16 cellular contexts compared by ENCODE assay signal in genomic region chr7:123715793-123716192, GRCh38. TPM values are rescaled to one million over a fixed set of nuclear protein-coding genes. Genes with fewer than 3 reads are reported as not detected.
DNase-seq lines count a peak whose midpoint lies in the region; ATAC-seq and TF ChIP-seq lines count a peak whose summit lies in the region.
"Had no signal": no experiment of that assay in that cellular context is flagged by ENCODE, and none has a peak within 500 bp of the region (broad histone marks: within the 10 kb centered on the region; RNA-seq: fewer than 3 reads in every experiment).

No MANE protein-coding gene starts in this region.

- no peaks in the 10 kb centered on the region for H3K36me3 Mint-ChIP-seq in activated CD4-positive, alpha-beta T cell treated with anti-CD3 and anti-CD28 coated beads for 36 hours (ENCODE audit: low read depth)

- H3K9ac ChIP-seq in mucosa of rectum (ENCODE audit: low read depth in 1 of 2, low read length in 2 of 2), result no peak overlapping the region
- H3K9ac ChIP-seq: BLaER1 had no signal

- H3K4me1 ChIP-seq in mucosa of rectum (ENCODE audit: control insufficient read depth in 2 of 2, insufficient read depth in 2 of 2, low read length in 2 of 2) (peaks cover 12 to 16% of the 10 kb centered on the region in 2 donors), PC-9 (replicated peaks; ENCODE audit: insufficient read depth) (peaks cover 26% of the 10 kb centered on the region)

- no peaks in the 10 kb centered on the region for H3K9me3 Mint-ChIP-seq in activated CD4-positive, alpha-beta T cell treated with anti-CD3 and anti-CD28 coated beads for 36 hours (ENCODE audit: low read depth)
- H3K9me3 Mint-ChIP-seq: CD4-positive, CD25-positive, alpha-beta regulatory T cell had no signal

- H3K27ac Mint-ChIP-seq in activated CD4-positive, alpha-beta T cell treated with anti-CD3 and anti-CD28 coated beads for 36 hours, result peak overlapping the region; percentile 27

- peaks cover 19% of the 10 kb centered on the region for H4K20me1 ChIP-seq in PC-9 (ENCODE audit: insufficient read depth)

- H3K4me3 Mint-ChIP-seq in activated CD4-positive, alpha-beta T cell treated with anti-CD3 and anti-CD28 coated beads for 36 hours, result no peak overlapping the region
- H3K4me3 Mint-ChIP-seq: CD4-positive, CD25-positive, alpha-beta regulatory T cell had no signal

- H3K36me3 ChIP-seq in mucosa of rectum (ENCODE audit: control insufficient read depth in 2 of 2, insufficient read depth in 2 of 2, low read length in 2 of 2) (no peaks in the 10 kb centered on the region), PC-9 (ENCODE audit: low read depth) (peaks cover 8% of the 10 kb centered on the region; the same call in 1 of the 2 replicates)

- no peak for ATAC-seq in activated CD4-positive, alpha-beta T cell treated with anti-CD3 and anti-CD28 coated beads for 36 hours
- peak; percentile 55 for ATAC-seq in esophagus mucosa

- no peaks in the 10 kb centered on the region for H3K27me3 Mint-ChIP-seq in activated CD4-positive, alpha-beta T cell treated with anti-CD3 and anti-CD28 coated beads for 36 hours
- H3K27me3 Mint-ChIP-seq: CD4-positive, CD25-positive, alpha-beta regulatory T cell had no signal

- no peak overlapping the region for H2AFZ ChIP-seq in PC-9

- H3K9me3 ChIP-seq in mucosa of rectum (ENCODE audit: control insufficient read depth in 2 of 2, low read length in 2 of 2) (no peaks in the 10 kb centered on the region), PC-9 (ENCODE audit: insufficient read depth, low read depth) (no peaks in the 10 kb centered on the region)
- H3K9me3 ChIP-seq: BLaER1 had no signal

- H3K4me1 Mint-ChIP-seq in activated CD4-positive, alpha-beta T cell treated with anti-CD3 and anti-CD28 coated beads for 36 hours, result peaks cover 69% of the 10 kb centered on the region

- no peak for DNase-seq in activated CD4-positive, alpha-beta T cell treated with anti-CD3 and anti-CD28 coated beads for 36 hours
- DNase-seq in activated CD4-positive, alpha-beta T cell treated with anti-CD3 and anti-CD28 coated beads, Interleukin-2, amount 50 U/mL, for 1 hour, result no peak
- DNase-seq in stimulated activated CD8-positive, alpha-beta memory T cell treated with anti-CD3 and anti-CD28 coated beads, Interleukin-4, amount 100 ng/mL, for 48 hours, result no peak
- DNase-seq in PC-9, result no peak
- no peak for DNase-seq in NCI-H524 treated with DMSO at 0.1 percent for 48 hours (lab: John Stamatoyannopoulos, UW)
- no peak for DNase-seq in dorsolateral prefrontal cortex
- DNase-seq: AML-193; CD4-positive, CD25-positive, alpha-beta regulatory T cell; DMS53; GF-D8; HCEC 1CT had no signal

- BruUV-seq in PC-9 (replicated peaks; lab: Mats Ljungman, UMichigan), result no TSS peak

- H3F3A ChIP-seq in PC-9 (ENCODE audit: insufficient read depth, low read depth), result peaks cover 9% of the 10 kb centered on the region; the same call in 1 of the 2 replicates

- peaks cover 87% of the 10 kb centered on the region for H3K79me2 ChIP-seq in PC-9 (ENCODE audit: low read depth)

- POLR2A ChIA-PET in activated CD4-positive, alpha-beta T cell treated with anti-CD3 and anti-CD28 coated beads for 36 hours (lab: Charles Lee), result interaction anchor here (2.0 kb wide), 1 partner anchor 33 kb away, joined by 6 read pairs; the partner anchor contains the start of gene WASL
- POLR2A ChIA-PET in PC-9 (lab: Charles Lee; ENCODE audit: unreplicated experiment), result no interaction called here

- no peaks in the 10 kb centered on the region for H3K9me2 ChIP-seq in PC-9 (ENCODE audit: insufficient read depth)

- CTCF ChIA-PET in activated CD4-positive, alpha-beta T cell treated with anti-CD3 and anti-CD28 coated beads for 36 hours (lab: Charles Lee), result interaction anchor here (1.3 to 2.9 kb wide), 3 partner anchors 8 to 149 kb away, joined by 3 to 7 read pairs (median 4); no protein-coding TSS in a partner anchor
- CTCF ChIA-PET in PC-9 (lab: Charles Lee), result no interaction called here

- H3K4me3 ChIP-seq in mucosa of rectum (ENCODE audit: low read length in 2 of 2) (no peak overlapping the region), PC-9 (no peak overlapping the region), dorsolateral prefrontal cortex (no peak overlapping the region)
- H3K4me3 ChIP-seq: BLaER1 had no signal

- intact Hi-C loops in activated CD4-positive, alpha-beta T cell treated with anti-CD3 and anti-CD28 coated beads for 36 hours (cut with DNase I, micrococcal nuclease), result no loop called here
- intact Hi-C loops in PC-9 (cut with micrococcal nuclease; ENCODE audit: unreplicated experiment) (no loop called here), dorsolateral prefrontal cortex (cut with DNase I) (no loop called here)

- TF ChIP-seq CTCF in PC-9 (conservative IDR thresholded peaks at IDR 0.05) (no peak), dorsolateral prefrontal cortex (IDR thresholded peaks at IDR 0.05 in 54 of 56, conservative IDR thresholded peaks at IDR 0.05 in 2 of 56; ENCODE audit: low read depth in 1 of 56, partially characterized antibody in 56 of 56) (no peak)

- no peak overlapping the region for H3K4me2 ChIP-seq in PC-9
- H3K4me2 ChIP-seq: BLaER1 had no signal

- H3K27ac ChIP-seq in mucosa of rectum (ENCODE audit: low read depth in 2 of 2, low read length in 2 of 2) (peak overlapping the region; percentile 52 to 61), PC-9 (no peak overlapping the region), dorsolateral prefrontal cortex (no peak overlapping the region)
- H3K27ac ChIP-seq: 22Rv1, BLaER1, HL-60 had no signal

- no peaks in the 10 kb centered on the region for H3K27me3 ChIP-seq in mucosa of rectum (ENCODE audit: control insufficient read depth in 2 of 2, insufficient read depth in 2 of 2, low read length in 2 of 2)
- H3K27me3 ChIP-seq in PC-9 (ENCODE audit: insufficient read depth, low read depth), result no peaks in the 10 kb centered on the region
- no peaks in the 10 kb centered on the region for H3K27me3 ChIP-seq in dorsolateral prefrontal cortex
- H3K27me3 ChIP-seq: BLaER1 had no signal

RNA-seq across cellular contexts. Expression of gene WASL, which starts 33.0 kb away (rescaled TPM):
- 1 to 10 TPM; 5.5 TPM for total RNA-seq in activated CD4-positive, alpha-beta T cell treated with anti-CD3 and anti-CD28 coated beads for 36 hours
- total RNA-seq in esophagus mucosa (31.2 TPM), PC-9 (2021) (31.4 and 40.3 TPM in 2 replicates), dorsolateral prefrontal cortex (10 to 100 TPM; 41.1 to 88.3 (median 68.7) TPM)

Comparison
In these comparisons a context has a peak if more than half of its experiments do, and no peak if none do; other contexts are left out.
1. H3K27ac ChIP-seq: peak in mucosa of rectum (2 of 2); none in PC-9 (single experiment) and dorsolateral prefrontal cortex (0 of 59).